ENCODE assay signal across 1 cellular context in the genomic region with DNA sequence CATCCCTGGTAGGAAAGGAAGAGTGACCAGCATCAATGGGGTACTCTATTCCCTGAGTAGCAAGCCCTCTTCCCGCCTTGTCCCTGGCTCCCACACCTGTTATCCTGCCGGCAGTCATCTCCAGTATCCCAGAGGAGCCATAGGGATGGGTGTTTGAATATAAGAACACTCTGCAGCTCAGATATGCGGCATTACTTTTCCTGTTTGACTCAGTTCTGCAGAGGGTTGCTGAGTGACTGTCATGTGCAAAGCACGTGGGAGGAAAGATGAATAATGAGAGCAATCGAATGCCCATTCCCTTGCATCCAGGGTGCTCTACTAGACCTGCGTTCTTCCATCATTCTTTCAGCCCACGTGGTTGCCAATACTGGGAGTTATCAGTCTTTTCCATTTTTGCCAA.
A peak's percentile ranks its signal among the peaks of the same experiment; 100 is the strongest.
TF ChIP-seq lines count a peak whose summit lies in the region.

No MANE protein-coding gene starts in this region.

TF ChIP-seq in HEK293, 187 proteins besides CTCF, POLR2A, EP300 and RAD21 (continued from another document):
- TF ChIP-seq, protein P1, sequence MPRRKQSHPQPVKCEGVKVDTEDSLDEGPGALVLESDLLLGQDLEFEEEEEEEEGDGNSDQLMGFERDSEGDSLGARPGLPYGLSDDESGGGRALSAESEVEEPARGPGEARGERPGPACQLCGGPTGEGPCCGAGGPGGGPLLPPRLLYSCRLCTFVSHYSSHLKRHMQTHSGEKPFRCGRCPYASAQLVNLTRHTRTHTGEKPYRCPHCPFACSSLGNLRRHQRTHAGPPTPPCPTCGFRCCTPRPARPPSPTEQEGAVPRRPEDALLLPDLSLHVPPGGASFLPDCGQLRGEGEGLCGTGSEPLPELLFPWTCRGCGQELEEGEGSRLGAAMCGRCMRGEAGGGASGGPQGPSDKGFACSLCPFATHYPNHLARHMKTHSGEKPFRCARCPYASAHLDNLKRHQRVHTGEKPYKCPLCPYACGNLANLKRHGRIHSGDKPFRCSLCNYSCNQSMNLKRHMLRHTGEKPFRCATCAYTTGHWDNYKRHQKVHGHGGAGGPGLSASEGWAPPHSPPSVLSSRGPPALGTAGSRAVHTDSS (tag by site-specific recombination; IDR thresholded peaks at IDR 0.05): no peak
- no peak for TF ChIP-seq ZNF132 (tag by site-specific recombination; IDR thresholded peaks at IDR 0.05; ENCODE audit: borderline replicate concordance)
- TF ChIP-seq ATF2 (tag by site-specific recombination; IDR thresholded peaks at IDR 0.05; ENCODE audit: low read depth): no peak
- TF ChIP-seq ZFHX2 (tag by site-specific recombination; conservative IDR thresholded peaks at IDR 0.05): peak; percentile 30
- TF ChIP-seq EGR2 (tag by site-specific recombination; IDR thresholded peaks at IDR 0.05; ENCODE audit: low read depth): peak; percentile 43
- TF ChIP-seq ZNF354C (tag by site-specific recombination; IDR thresholded peaks at IDR 0.05; ENCODE audit: borderline replicate concordance, low read depth): no peak
- TF ChIP-seq ZNF600 (tag by site-specific recombination; IDR thresholded peaks at IDR 0.05): peak; percentile 60; the same call in 1 of the 2 replicates
- TF ChIP-seq ZNF514 (tag by site-specific recombination; IDR thresholded peaks at IDR 0.05): no peak
- no peak for TF ChIP-seq ZNF146 (tag by site-specific recombination; IDR thresholded peaks at IDR 0.05)
- no peak for TF ChIP-seq TCF7L2 (IDR thresholded peaks at IDR 0.05; ENCODE audit: borderline replicate concordance, low read depth, low read length)
- TF ChIP-seq HOXD13 (CRISPR knock-in tag; IDR thresholded peaks at IDR 0.05; ENCODE audit: borderline replicate concordance): no peak
- peak; percentile 84 for TF ChIP-seq ZBTB17 (tag by site-specific recombination; IDR thresholded peaks at IDR 0.05)
- TF ChIP-seq ZXDB (tag by site-specific recombination; IDR thresholded peaks at IDR 0.05): no peak
- TF ChIP-seq ZNF624 (tag by site-specific recombination; IDR thresholded peaks at IDR 0.05): no peak
- no peak for TF ChIP-seq ZNF175 (tag by site-specific recombination; IDR thresholded peaks at IDR 0.05)
